ENCODE assay signal across 8 cellular contexts in the genomic region with DNA sequence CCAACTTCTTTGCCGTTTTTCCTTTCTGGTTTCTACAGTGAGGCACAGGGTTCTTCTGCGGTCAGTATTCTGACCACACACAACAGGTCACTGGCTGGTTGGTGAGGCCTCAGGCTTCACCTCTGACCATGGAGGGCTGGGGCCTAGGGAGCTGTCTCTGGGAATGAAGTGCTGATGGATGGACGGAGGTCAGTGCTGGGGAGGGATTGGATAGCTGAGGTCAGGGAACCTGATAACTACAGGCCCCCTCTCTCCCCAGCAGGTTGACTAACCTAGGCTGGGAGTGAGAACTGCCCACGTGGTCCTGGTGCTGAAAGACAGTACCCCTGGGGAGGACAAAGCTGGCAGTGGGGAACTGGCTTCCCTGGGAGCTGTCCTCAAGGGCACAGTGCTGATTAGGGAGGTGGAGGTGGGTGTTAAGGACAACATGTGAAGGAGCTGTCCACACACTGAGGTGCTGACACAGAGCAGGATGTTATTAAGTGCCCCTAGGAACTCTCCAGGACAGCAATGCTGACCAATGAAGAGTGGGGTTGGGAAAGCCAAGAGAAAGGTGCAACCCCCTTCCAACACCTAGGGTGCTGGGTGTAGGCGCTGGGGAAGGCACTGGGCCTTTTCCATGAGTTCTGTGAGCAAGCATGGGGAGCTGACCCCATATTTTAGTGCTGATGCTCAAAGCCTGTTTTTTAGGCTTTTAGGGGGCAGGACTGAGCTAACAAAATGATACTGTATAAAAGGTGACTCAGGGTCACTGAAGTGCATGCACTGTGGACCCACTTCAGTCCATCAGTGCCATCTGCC. TPM values are rescaled to one million over a fixed set of nuclear protein-coding genes. Genes with fewer than 3 reads are reported as not detected.
A peak's percentile ranks its signal among the peaks of the same experiment; 100 is the strongest.
DNase-seq lines count a peak whose midpoint lies in the region; ATAC-seq and TF ChIP-seq lines count a peak whose summit lies in the region.

No MANE protein-coding gene starts in this region.

- H3K79me2 ChIP-seq in mesendoderm (ENCODE audit: control insufficient read depth, insufficient read depth, low read length): no peaks in the 10 kb centered on the region

- no peak overlapping the region for H2BK15ac ChIP-seq in mesendoderm (replicated peaks; ENCODE audit: low read depth)

- no peaks in the 10 kb centered on the region for H3K4me1 ChIP-seq in mesendoderm (ENCODE audit: control insufficient read depth, low read depth, low read length)

- H3K4me3 ChIP-seq in choroid plexus epithelial cell (ENCODE audit: low read depth, low read length) (no peak overlapping the region), mesendoderm (ENCODE audit: low read length) (no peak overlapping the region)

- CTCF ChIA-PET in HEK293T (lab: Yijun Ruan, JAX): interaction anchor here (0.8 kb wide), 1 partner anchor 116 kb away, joined by 3 read pairs; no protein-coding TSS in a partner anchor

- H4K8ac ChIP-seq in mesendoderm (ENCODE audit: low read depth, low read length): no peak overlapping the region

- in situ Hi-C loops in ACHN (cut with HindIII; ENCODE audit: low pct_ligation_motif_present, low pct_unique_long_range_greater_than_20kb, low sequenced_read_pairs): no loop called here

- H2BK5ac ChIP-seq in mesendoderm (ENCODE audit: low read length): no peak overlapping the region

- H3K56ac ChIP-seq in mesendoderm (ENCODE audit: low read length): no peak overlapping the region

- H3K27ac ChIP-seq in mesendoderm (ENCODE audit: low read depth, low read length): no peak overlapping the region

- H3K79me1 ChIP-seq in mesendoderm (ENCODE audit: low read length): no peaks in the 10 kb centered on the region

- H2AK5ac ChIP-seq in mesendoderm (ENCODE audit: low read length): no peak overlapping the region

- H3K4me2 ChIP-seq in mesendoderm (ENCODE audit: low read length): no peak overlapping the region

- H3K27me3 ChIP-seq in mesendoderm (ENCODE audit: insufficient read depth, low read length, poor library complexity): no peaks in the 10 kb centered on the region

- ATAC-seq in HG03039 (IDR thresholded peaks at IDR 0.05; ENCODE audit: unreplicated experiment): no peak
- ATAC-seq in HG03095 (IDR thresholded peaks at IDR 0.05; ENCODE audit: unreplicated experiment): no peak

- no peak overlapping the region for H3K18ac ChIP-seq in mesendoderm (ENCODE audit: low read length)

- WGBS in mesendoderm (ENCODE audit: extremely low coverage, insufficient coverage, low lambda C conversion rate): no CpG with 5 or more reads among the region's 5 CpGs

- H3K36me3 ChIP-seq in mesendoderm (ENCODE audit: control insufficient read depth, insufficient read depth, low read length): no peaks in the 10 kb centered on the region

- POLR2A ChIA-PET in HEK293T (lab: Yijun Ruan, JAX): interaction anchor here (0.9 kb wide), 1 partner anchor 9 kb away, joined by 3 read pairs; no protein-coding TSS in a partner anchor

- no peak for TF ChIP-seq CTCF in choroid plexus epithelial cell (conservative IDR thresholded peaks at IDR 0.05; ENCODE audit: low read depth, low read length)

- no peak overlapping the region for H4K5ac ChIP-seq in mesendoderm (ENCODE audit: low read length)

- no peak overlapping the region for H3K9ac ChIP-seq in mesendoderm (ENCODE audit: low read length)

- no peak overlapping the region for H3K4ac ChIP-seq in mesendoderm (ENCODE audit: low read depth, low read length)

- DNase-seq in ACHN (peak; percentile 90), HEK293T (ENCODE audit: extremely low spot score) (peak; percentile 77), T-helper 1 cell (peak; percentile 18 to 55 (median 37)), choroid plexus epithelial cell (ENCODE audit: low read depth) (peak; percentile 89), mesendoderm (peak; percentile 98), OCI-M2 (lab: John Stamatoyannopoulos, UW; ENCODE audit: unreplicated experiment) (no peak)

- H3K23ac ChIP-seq in mesendoderm (ENCODE audit: low read length): no peak overlapping the region

- H2BK120ac ChIP-seq in mesendoderm (ENCODE audit: low read depth, low read length): no peak overlapping the region

TF ChIP-seq in HEK293T, 16 proteins besides CTCF, POLR2A, EP300 and RAD21:
- TF ChIP-seq SP1 (IDR thresholded peaks at IDR 0.05) (no peak), CTBP1 (IDR thresholded peaks at IDR 0.05; ENCODE audit: borderline replicate concordance) (no peak), TARDBP (IDR thresholded peaks at IDR 0.05) (no peak), ARNT (IDR thresholded peaks at IDR 0.05) (no peak), HDGF (IDR thresholded peaks at IDR 0.05; ENCODE audit: borderline replicate concordance) (no peak), FOXK2 (IDR thresholded peaks at IDR 0.05) (no peak), ELF4 (IDR thresholded peaks at IDR 0.05) (no peak), SUZ12 (IDR thresholded peaks at IDR 0.05) (no peak), L3MBTL2 (conservative IDR thresholded peaks at IDR 0.05) (no peak), FOXA1 (IDR thresholded peaks at IDR 0.05) (no peak), ZNF384 (IDR thresholded peaks at IDR 0.05) (no peak), FOXM1 (IDR thresholded peaks at IDR 0.05; ENCODE audit: borderline replicate concordance) (no peak)
- TF ChIP-seq, protein P1, sequence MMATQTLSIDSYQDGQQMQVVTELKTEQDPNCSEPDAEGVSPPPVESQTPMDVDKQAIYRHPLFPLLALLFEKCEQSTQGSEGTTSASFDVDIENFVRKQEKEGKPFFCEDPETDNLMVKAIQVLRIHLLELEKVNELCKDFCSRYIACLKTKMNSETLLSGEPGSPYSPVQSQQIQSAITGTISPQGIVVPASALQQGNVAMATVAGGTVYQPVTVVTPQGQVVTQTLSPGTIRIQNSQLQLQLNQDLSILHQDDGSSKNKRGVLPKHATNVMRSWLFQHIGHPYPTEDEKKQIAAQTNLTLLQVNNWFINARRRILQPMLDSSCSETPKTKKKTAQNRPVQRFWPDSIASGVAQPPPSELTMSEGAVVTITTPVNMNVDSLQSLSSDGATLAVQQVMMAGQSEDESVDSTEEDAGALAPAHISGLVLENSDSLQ (IDR thresholded peaks at IDR 0.05): no peak

RNA-seq across cellular contexts. Expression of a gene that starts 45.2 kb away (rescaled TPM):
- 0.29 TPM for polyA plus RNA-seq in mesendoderm (2013, experiment 1 of 2)
- polyA plus RNA-seq in mesendoderm (2013, experiment 2 of 2): 0.27 TPM
